8 cellular contexts compared by ENCODE assay signal in the genomic region with DNA sequence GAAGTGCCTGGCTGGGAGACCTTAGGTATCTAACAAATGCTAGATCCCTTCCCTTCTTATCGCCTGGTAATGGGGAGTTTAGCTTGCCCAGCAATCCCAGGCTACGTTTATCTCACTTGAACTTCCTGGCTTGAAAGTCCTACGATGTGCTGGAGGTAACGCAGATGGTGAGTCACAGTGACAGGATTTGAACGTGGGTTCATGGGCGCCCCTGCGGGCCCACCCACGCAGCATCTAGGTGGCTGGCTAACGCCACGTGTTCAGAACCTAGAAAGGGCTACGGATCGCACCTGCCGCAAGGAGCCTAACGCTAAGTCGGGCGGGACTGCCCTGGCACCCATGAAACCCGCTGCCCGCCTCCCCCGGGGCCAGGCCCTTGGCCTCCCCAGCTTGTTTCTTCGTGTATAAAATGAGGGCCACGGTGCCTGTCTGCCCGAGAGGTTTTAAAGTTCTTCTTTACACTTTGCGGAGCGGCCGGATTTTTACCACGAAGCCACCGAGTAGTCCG. TPM values are rescaled to one million over a fixed set of nuclear protein-coding genes. Genes with fewer than 3 reads are reported as not detected.
DNase-seq lines count a peak whose midpoint lies in the region; ATAC-seq and TF ChIP-seq lines count a peak whose summit lies in the region.

No MANE protein-coding gene starts in this region.

- H3K36me3 ChIP-seq in heart right ventricle, result no peaks in the 10 kb centered on the region

- H3K9me3 ChIP-seq in heart right ventricle, result no peaks in the 10 kb centered on the region

- peaks cover 11% of the 10 kb centered on the region for H3K36me3 Mint-ChIP-seq in activated naive CD4-positive, alpha-beta T cell treated with anti-CD3 and anti-CD28 coated beads, Interleukin-2, amount 10 ng/mL, durations not matched to agents 7 days and 5 days

- H3K4me3 ChIP-seq in heart right ventricle, result peak overlapping the region; percentile 34 to 89 (median 84)

- H3K4me1 Mint-ChIP-seq in activated naive CD4-positive, alpha-beta T cell treated with anti-CD3 and anti-CD28 coated beads, Interleukin-2, amount 10 ng/mL, durations not matched to agents 7 days and 5 days, result peaks cover 75% of the 10 kb centered on the region

- H3K27me3 ChIP-seq in heart right ventricle, result no peaks in the 10 kb centered on the region

- H3K9me3 Mint-ChIP-seq in activated naive CD4-positive, alpha-beta T cell treated with anti-CD3 and anti-CD28 coated beads, Interleukin-2, amount 10 ng/mL, durations not matched to agents 7 days and 5 days, result no peaks in the 10 kb centered on the region

- CTCF ChIA-PET in activated naive CD4-positive, alpha-beta T cell treated with anti-CD3 and anti-CD28 coated beads, Interleukin-2, amount 10 ng/mL, durations not matched to agents 7 days and 5 days (lab: Charles Lee), result interaction anchor here (1.2 to 8.1 kb wide), 5 partner anchors 11 to 96 kb away, joined by 4 to 82 read pairs (median 21); no protein-coding TSS in a partner anchor

- peaks cover 5 to 84% (median 59%) of the 10 kb centered on the region in 9 donors for H3K4me1 ChIP-seq in heart right ventricle

- no peak for TF ChIP-seq CTCF in heart right ventricle (IDR thresholded peaks at IDR 0.05)

- 1% methylated on average over 28 of the region's 28 CpGs for WGBS in heart right ventricle, 2 donors

- DNase-seq in SKM-1 (lab: John Stamatoyannopoulos, UW; ENCODE audit: unreplicated experiment), result peak; percentile 59
- no peak for DNase-seq in SKM-1 treated with dmso at 0.1 percent for 144 hours (lab: John Stamatoyannopoulos, UW; ENCODE audit: unreplicated experiment)
- peak; percentile 27 to 49 for DNase-seq in SHP77 (lab: John Stamatoyannopoulos, UW)
- DNase-seq in activated naive CD4-positive, alpha-beta T cell treated with anti-CD3 and anti-CD28 coated beads, Interleukin-2, amount 10 ng/mL, durations not matched to agents 7 days and 5 days, result peak; percentile 85
- peak in 1 of 2 donors; percentile 73 for DNase-seq in heart right ventricle
- DNase-seq in renal cortical epithelial cell (ENCODE audit: low read depth), result peak; percentile 91
- DNase-seq in NCI-H1694 (lab: John Stamatoyannopoulos, UW), result no peak

- intact Hi-C loops in heart right ventricle (cut with DNase I), result loop anchor here in 4 of 10 donors (5.0 to 10.0 kb wide), 3 partner anchors 51 to 94 kb away; partner anchors contain the start of gene FBXL22 (in 3 of the 4)

- H3K4me3 Mint-ChIP-seq in activated naive CD4-positive, alpha-beta T cell treated with anti-CD3 and anti-CD28 coated beads, Interleukin-2, amount 10 ng/mL, durations not matched to agents 7 days and 5 days, result peak overlapping the region; percentile 84

- H3K27me3 Mint-ChIP-seq in activated naive CD4-positive, alpha-beta T cell treated with anti-CD3 and anti-CD28 coated beads, Interleukin-2, amount 10 ng/mL, durations not matched to agents 7 days and 5 days, result no peaks in the 10 kb centered on the region

- H3K27ac Mint-ChIP-seq in activated naive CD4-positive, alpha-beta T cell treated with anti-CD3 and anti-CD28 coated beads, Interleukin-2, amount 10 ng/mL, durations not matched to agents 7 days and 5 days, result peak overlapping the region; percentile 99

- peak overlapping the region; percentile 78 to 100 (median 98) for H3K27ac ChIP-seq in heart right ventricle

- ATAC-seq in HG03108 (IDR thresholded peaks at IDR 0.05; ENCODE audit: unreplicated experiment) (peak; percentile 17), heart right ventricle (peak; percentile 11 to 64 (median 53))

RNA-seq across cellular contexts. Expression of gene USP3, which starts 0.6 kb away (rescaled TPM):
- total RNA-seq in heart right ventricle, result 10 to 100 TPM; 11.4 to 23.7 (median 17.6) TPM
- 10 to 100 TPM in 1 of 2 donors, 1 to 10 TPM in 1; 8.4 to 15.4 TPM for polyA plus RNA-seq in heart right ventricle
- total RNA-seq in renal cortical epithelial cell, result 37.2 and 60.7 TPM in 2 replicates

Comparison
In these comparisons a context has a peak if more than half of its experiments do, and no peak if none do; other contexts are left out.
1. DNase-seq: peak in SKM-1 (single experiment), SHP77 (2 of 2), activated naive CD4-positive, alpha-beta T cell treated with anti-CD3 and anti-CD28 coated beads, Interleukin-2, amount 10 ng/mL, durations not matched to agents 7 days and 5 days (single experiment) and renal cortical epithelial cell (single experiment); none in SKM-1 treated with dmso at 0.1 percent for 144 hours (single experiment) and NCI-H1694 (single experiment).